Comparison of ENCODE assay signal across 8 cellular contexts in genomic region chr5:53381-54174, GRCh38. TPM values are rescaled to one million over a fixed set of nuclear protein-coding genes. Genes with fewer than 3 reads are reported as not detected.
DNase-seq lines count a peak whose midpoint lies in the region; ATAC-seq and TF ChIP-seq lines count a peak whose summit lies in the region.

No MANE protein-coding gene starts in this region.

- TF ChIP-seq RAD21 in Ishikawa (IDR thresholded peaks at IDR 0.05; ENCODE audit: low read depth) = peak; percentile 50; the same call in 1 of the 2 replicates

- DNase-seq in AG04449 (ENCODE audit: low read depth, low spot score) = no peak
- DNase-seq in mucosa of descending colon = peak in 1 of 3 donors; percentile 38
- no peak for DNase-seq in tibial artery
- no peak for DNase-seq in GM10266 (ENCODE audit: extremely low spot score)

- H3K4me1 Mint-ChIP-seq in dendritic cell treated with granulocyte-macrophage colony-stimulating factor and Interleukin-4, amounts not matched to agents 40 ng/mL and 50 ng/mL, for 4 days (ENCODE audit: low read depth) = no peaks in the 10 kb centered on the region

- no peak overlapping the region for H3K27ac ChIP-seq in tibial artery

- peaks cover 57% of the 10 kb centered on the region for H3K27me3 Mint-ChIP-seq in dendritic cell treated with granulocyte-macrophage colony-stimulating factor and Interleukin-4, amounts not matched to agents 40 ng/mL and 50 ng/mL, for 4 days

- H3K9me3 ChIP-seq in mucosa of descending colon (no peaks in the 10 kb centered on the region), tibial artery (no peaks in the 10 kb centered on the region)

- peak overlapping the region; percentile 51 for H3K4me3 ChIP-seq in AG04449 (ENCODE audit: low read depth, low read length)
- no peak overlapping the region for H3K4me3 ChIP-seq in mucosa of descending colon
- peak overlapping the region; percentile 41 to 49 for H3K4me3 ChIP-seq in tibial artery

- POLR2A ChIA-PET in AG04449 (lab: Yijun Ruan, JAX) = no interaction called here

- peaks cover 5 to 48% of the 10 kb centered on the region in 2 donors for H3K27me3 ChIP-seq in tibial artery

- no peaks in the 10 kb centered on the region for H3K36me3 Mint-ChIP-seq in dendritic cell treated with granulocyte-macrophage colony-stimulating factor and Interleukin-4, amounts not matched to agents 40 ng/mL and 50 ng/mL, for 4 days (ENCODE audit: low read depth)

- H3K4me1 ChIP-seq in mucosa of descending colon (ENCODE audit: low read depth) (peaks cover 9% of the 10 kb centered on the region), tibial artery (peaks cover 0 to 22% (median 14%) of the 10 kb centered on the region in 4 donors)

- CTCF ChIA-PET in AG04449 (lab: Yijun Ruan, JAX) = no interaction called here

- peaks cover 20% of the 10 kb centered on the region for H3K9me3 Mint-ChIP-seq in dendritic cell treated with granulocyte-macrophage colony-stimulating factor and Interleukin-4, amounts not matched to agents 40 ng/mL and 50 ng/mL, for 4 days

- 0 out of 2 replicates have a peak, but pooled peaks have one; percentile 12 for TF ChIP-seq EP300 in Ishikawa (IDR thresholded peaks at IDR 0.05; ENCODE audit: borderline replicate concordance)

- peak; percentile 66 for ATAC-seq in SK-N-SH treated with all-trans-retinoic acid at 6 μM for 48 hours
- ATAC-seq in mucosa of descending colon = peak; percentile 24
- no peak for ATAC-seq in GM18868 (IDR thresholded peaks at IDR 0.05; ENCODE audit: unreplicated experiment)

- H3K4me3 Mint-ChIP-seq in dendritic cell treated with granulocyte-macrophage colony-stimulating factor and Interleukin-4, amounts not matched to agents 40 ng/mL and 50 ng/mL, for 4 days = peak overlapping the region; percentile 41

- intact Hi-C loops in dendritic cell treated with granulocyte-macrophage colony-stimulating factor and Interleukin-4, amounts not matched to agents 40 ng/mL and 50 ng/mL, for 4 days (cut with micrococcal nuclease) = no loop called here
- intact Hi-C loops in mucosa of descending colon (cut with DNase I, micrococcal nuclease) = no loop called here
- intact Hi-C loops in tibial artery (cut with DNase I; ENCODE audit: low total_unique reads) = no loop called here

- TF ChIP-seq CTCF in AG04449 (IDR thresholded peaks at IDR 0.05; ENCODE audit: insufficient read depth, low read length, missing control alignments) = peak; percentile 6
- TF ChIP-seq CTCF in mucosa of descending colon (IDR thresholded peaks at IDR 0.05) = no peak
- no peak for TF ChIP-seq CTCF in tibial artery (IDR thresholded peaks at IDR 0.05)
- no peak for TF ChIP-seq CTCF in GM10266 (IDR thresholded peaks at IDR 0.05; ENCODE audit: control insufficient read depth, insufficient read depth, low read depth, missing control alignments)

- H3K27ac Mint-ChIP-seq in dendritic cell treated with granulocyte-macrophage colony-stimulating factor and Interleukin-4, amounts not matched to agents 40 ng/mL and 50 ng/mL, for 4 days = no peak overlapping the region

- H3K36me3 ChIP-seq in mucosa of descending colon (ENCODE audit: low read depth) (no peaks in the 10 kb centered on the region), tibial artery (no peaks in the 10 kb centered on the region)

TF ChIP-seq in Ishikawa, 13 proteins besides CTCF, POLR2A, EP300 and RAD21:
- peak; percentile 65 for TF ChIP-seq ZBTB7A (IDR thresholded peaks at IDR 0.05; ENCODE audit: low read depth)
- TF ChIP-seq MAX (IDR thresholded peaks at IDR 0.05) = peak; percentile 56; the same call in 1 of the 2 replicates
- TF ChIP-seq TAF1 (IDR thresholded peaks at IDR 0.05; ENCODE audit: low read depth) = peak; percentile 65; the same call in 1 of the 2 replicates
- TF ChIP-seq TCF12 (IDR thresholded peaks at IDR 0.05; ENCODE audit: low read depth) = no peak; the same call in 1 of the 2 replicates

TF ChIP-seq in SK-N-SH treated with all-trans-retinoic acid at 6 μM for 48 hours, 23 proteins besides CTCF, POLR2A, EP300 and RAD21:
- no peak for TF ChIP-seq ZNF8 (CRISPR knock-in tag; IDR thresholded peaks at IDR 0.05)
- TF ChIP-seq TCF4 (CRISPR knock-in tag; IDR thresholded peaks at IDR 0.05; ENCODE audit: borderline replicate concordance) = no peak
- no peak for TF ChIP-seq ZFP3 (CRISPR knock-in tag; IDR thresholded peaks at IDR 0.05)
- TF ChIP-seq CSDC2 (CRISPR knock-in tag; IDR thresholded peaks at IDR 0.05) = no peak
- TF ChIP-seq, protein P1, sequence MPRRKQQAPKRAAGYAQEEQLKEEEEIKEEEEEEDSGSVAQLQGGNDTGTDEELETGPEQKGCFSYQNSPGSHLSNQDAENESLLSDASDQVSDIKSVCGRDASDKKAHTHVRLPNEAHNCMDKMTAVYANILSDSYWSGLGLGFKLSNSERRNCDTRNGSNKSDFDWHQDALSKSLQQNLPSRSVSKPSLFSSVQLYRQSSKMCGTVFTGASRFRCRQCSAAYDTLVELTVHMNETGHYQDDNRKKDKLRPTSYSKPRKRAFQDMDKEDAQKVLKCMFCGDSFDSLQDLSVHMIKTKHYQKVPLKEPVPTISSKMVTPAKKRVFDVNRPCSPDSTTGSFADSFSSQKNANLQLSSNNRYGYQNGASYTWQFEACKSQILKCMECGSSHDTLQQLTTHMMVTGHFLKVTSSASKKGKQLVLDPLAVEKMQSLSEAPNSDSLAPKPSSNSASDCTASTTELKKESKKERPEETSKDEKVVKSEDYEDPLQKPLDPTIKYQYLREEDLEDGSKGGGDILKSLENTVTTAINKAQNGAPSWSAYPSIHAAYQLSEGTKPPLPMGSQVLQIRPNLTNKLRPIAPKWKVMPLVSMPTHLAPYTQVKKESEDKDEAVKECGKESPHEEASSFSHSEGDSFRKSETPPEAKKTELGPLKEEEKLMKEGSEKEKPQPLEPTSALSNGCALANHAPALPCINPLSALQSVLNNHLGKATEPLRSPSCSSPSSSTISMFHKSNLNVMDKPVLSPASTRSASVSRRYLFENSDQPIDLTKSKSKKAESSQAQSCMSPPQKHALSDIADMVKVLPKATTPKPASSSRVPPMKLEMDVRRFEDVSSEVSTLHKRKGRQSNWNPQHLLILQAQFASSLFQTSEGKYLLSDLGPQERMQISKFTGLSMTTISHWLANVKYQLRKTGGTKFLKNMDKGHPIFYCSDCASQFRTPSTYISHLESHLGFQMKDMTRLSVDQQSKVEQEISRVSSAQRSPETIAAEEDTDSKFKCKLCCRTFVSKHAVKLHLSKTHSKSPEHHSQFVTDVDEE (CRISPR knock-in tag; IDR thresholded peaks at IDR 0.05) = no peak
- TF ChIP-seq SNAI2 (CRISPR knock-in tag; IDR thresholded peaks at IDR 0.05) = no peak
- TF ChIP-seq ZNF70 (CRISPR knock-in tag; IDR thresholded peaks at IDR 0.05) = no peak
- TF ChIP-seq, protein P2, sequence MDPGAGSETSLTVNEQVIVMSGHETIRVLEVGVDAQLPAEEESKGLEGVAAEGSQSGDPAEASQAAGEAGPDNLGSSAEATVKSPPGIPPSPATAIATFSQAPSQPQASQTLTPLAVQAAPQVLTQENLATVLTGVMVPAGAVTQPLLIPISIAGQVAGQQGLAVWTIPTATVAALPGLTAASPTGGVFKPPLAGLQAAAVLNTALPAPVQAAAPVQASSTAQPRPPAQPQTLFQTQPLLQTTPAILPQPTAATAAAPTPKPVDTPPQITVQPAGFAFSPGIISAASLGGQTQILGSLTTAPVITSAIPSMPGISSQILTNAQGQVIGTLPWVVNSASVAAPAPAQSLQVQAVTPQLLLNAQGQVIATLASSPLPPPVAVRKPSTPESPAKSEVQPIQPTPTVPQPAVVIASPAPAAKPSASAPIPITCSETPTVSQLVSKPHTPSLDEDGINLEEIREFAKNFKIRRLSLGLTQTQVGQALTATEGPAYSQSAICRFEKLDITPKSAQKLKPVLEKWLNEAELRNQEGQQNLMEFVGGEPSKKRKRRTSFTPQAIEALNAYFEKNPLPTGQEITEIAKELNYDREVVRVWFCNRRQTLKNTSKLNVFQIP (CRISPR knock-in tag; IDR thresholded peaks at IDR 0.05; ENCODE audit: borderline replicate concordance, low read depth) = no peak
- TF ChIP-seq OSR1 (CRISPR knock-in tag; IDR thresholded peaks at IDR 0.05) = no peak
- no peak for TF ChIP-seq PPARA (CRISPR knock-in tag; IDR thresholded peaks at IDR 0.05; ENCODE audit: borderline replicate concordance)
- no peak for TF ChIP-seq BACH2 (CRISPR knock-in tag; IDR thresholded peaks at IDR 0.05; ENCODE audit: borderline replicate concordance)
TF ChIP-seq in SK-N-SH treated with all-trans-retinoic acid at 6 μM for 48 hours: peak in this region for 0.

RNA-seq across cellular contexts. Expression of gene PLEKHG4B, which starts 38.4 kb away (rescaled TPM):
- 1 to 10 TPM in 1 of 3 donors, under 1 TPM in 2; 0.09 to 3.0 (median 0.36) TPM for total RNA-seq in mucosa of descending colon
